Comparison of ENCODE assay signal across 10 cellular contexts in the genomic region with DNA sequence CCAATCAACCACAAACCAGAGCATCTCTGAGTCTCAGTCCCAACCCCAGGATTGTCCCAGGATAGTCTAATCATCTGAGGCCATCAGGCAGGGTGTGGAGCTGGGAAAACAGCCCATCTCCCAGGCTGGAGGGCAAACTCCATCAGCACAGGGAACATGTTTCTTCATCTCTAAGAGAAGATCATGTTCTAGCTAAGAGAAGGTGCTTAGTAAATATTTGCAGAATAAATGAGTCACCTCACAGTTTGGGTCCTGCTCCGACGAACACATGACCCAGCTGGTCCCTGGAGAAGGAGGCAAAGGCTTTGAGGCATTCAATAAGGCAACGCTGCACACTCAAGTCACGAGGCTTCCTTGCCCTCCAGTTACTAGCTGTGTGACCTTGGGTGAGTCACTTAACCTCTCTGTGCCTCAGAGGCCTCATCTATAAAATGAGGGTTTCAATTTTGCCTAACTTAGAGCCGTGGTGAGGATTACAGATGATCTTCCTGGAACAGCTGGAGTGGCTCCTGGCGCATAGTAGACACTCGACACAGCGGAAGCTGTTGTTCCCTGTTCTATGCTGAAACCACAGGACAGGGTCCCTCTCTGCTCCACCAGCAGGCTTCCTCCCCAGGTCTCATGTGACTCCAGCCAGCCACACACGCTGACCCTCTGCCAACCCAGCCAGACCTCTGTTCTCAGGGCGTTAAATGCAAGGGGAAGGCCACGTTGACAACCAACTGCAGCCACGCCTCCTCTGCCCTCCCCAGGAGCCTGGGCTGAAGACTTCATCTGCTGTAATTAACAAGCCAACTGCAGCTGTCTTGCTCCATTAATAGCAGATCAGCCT. TPM values are rescaled to one million over a fixed set of nuclear protein-coding genes. Genes with fewer than 3 reads are reported as not detected.
DNase-seq lines count a peak whose midpoint lies in the region; ATAC-seq, FAIRE-seq and TF ChIP-seq lines count a peak whose summit lies in the region.
"Had no signal": no experiment of that assay in that cellular context is flagged by ENCODE, and none has a peak within 500 bp of the region (broad histone marks: within the 10 kb centered on the region; RNA-seq: fewer than 3 reads in every experiment).

No MANE protein-coding gene starts in this region.

- H3K27ac ChIP-seq in foreskin keratinocyte = no peak overlapping the region
- H3K27ac ChIP-seq in small intestine (ENCODE audit: low read depth in 1 of 2, low read length in 1 of 2) = peak overlapping the region; percentile 24 to 83
- no peak overlapping the region for H3K27ac ChIP-seq in CD8-positive, alpha-beta T cell (ENCODE audit: low read depth, low read length)

- FAIRE-seq in small intestine (lab: Jason Lieb, UNC) = no peak
- FAIRE-seq: A204.1 had no signal

- CTCF ChIA-PET in CD8-positive, alpha-beta T cell (lab: Charles Lee) = interaction anchor here (1.5 kb wide), 1 partner anchor 7 kb away, joined by 8 read pairs; no protein-coding TSS in a partner anchor

- WGBS in small intestine, 3 donors = 6 to 27% (median 20%) methylated on average over 12 of the region's 12 CpGs

- no peak for TF ChIP-seq CTCF in foreskin keratinocyte (conservative IDR thresholded peaks at IDR 0.05)
- no peak for TF ChIP-seq CTCF in CD8-positive, alpha-beta T cell (IDR thresholded peaks at IDR 0.05)
- TF ChIP-seq CTCF in GM13977 (IDR thresholded peaks at IDR 0.05; ENCODE audit: extremely low read depth, insufficient read depth, missing control alignments) = no peak

- intact Hi-C loops in CD8-positive, alpha-beta T cell (cut with DNase I, micrococcal nuclease) = no loop called here

- H3K36me3 ChIP-seq in small intestine (ENCODE audit: control insufficient read depth in 2 of 2, insufficient read depth in 2 of 2, low read length in 2 of 2) = no peaks in the 10 kb centered on the region
- H3K36me3 ChIP-seq in CD8-positive, alpha-beta T cell (ENCODE audit: insufficient read depth, low read length) = no peaks in the 10 kb centered on the region

- peak; percentile 68 for DNase-seq in NCI-H2107 treated with DMSO at 0.1 percent for 48 hours (lab: John Stamatoyannopoulos, UW; ENCODE audit: unreplicated experiment)
- no peak for DNase-seq in NCI-H2107 (lab: John Stamatoyannopoulos, UW)
- DNase-seq in NCI-H510A treated with DMSO at 0.1 percent for 48 hours (lab: John Stamatoyannopoulos, UW) = peak; percentile 88
- no peak for DNase-seq in foreskin keratinocyte
- DNase-seq in small intestine = peak; percentile 82
- DNase-seq in CD8-positive, alpha-beta T cell = no peak
- no peak for DNase-seq in GM13977 (ENCODE audit: low spot score)
- DNase-seq: effector memory CD4-positive, alpha-beta T cell had no signal

- no peak overlapping the region for H3K4me3 Mint-ChIP-seq in CD8-positive, alpha-beta T cell

- peaks cover 25% of the 10 kb centered on the region for H3K27me3 Mint-ChIP-seq in CD8-positive, alpha-beta T cell (ENCODE audit: low read depth)

- peaks cover 3% of the 10 kb centered on the region for H3K4me1 Mint-ChIP-seq in CD8-positive, alpha-beta T cell (ENCODE audit: low read depth)

- H3K4me3 ChIP-seq in small intestine (ENCODE audit: low read depth in 1 of 2, low read length in 2 of 2) = no peak overlapping the region
- H3K4me3 ChIP-seq in CD8-positive, alpha-beta T cell (ENCODE audit: low read depth, low read length) = no peak overlapping the region

- POLR2A ChIA-PET in CD8-positive, alpha-beta T cell (lab: Charles Lee) = no interaction called here

- H3K27ac Mint-ChIP-seq in CD8-positive, alpha-beta T cell = no peak overlapping the region

- in situ Hi-C loops in GM13977 (cut with MboI; ENCODE audit: low pct_unique_long_range_greater_than_20kb, low sequenced_read_pairs, unreplicated experiment) = no loop called here

- H3K9me3 Mint-ChIP-seq in CD8-positive, alpha-beta T cell = no peaks in the 10 kb centered on the region

- no peaks in the 10 kb centered on the region for H3K36me3 Mint-ChIP-seq in CD8-positive, alpha-beta T cell

- H3K4me1 ChIP-seq in foreskin keratinocyte (no peaks in the 10 kb centered on the region), small intestine (ENCODE audit: control insufficient read depth in 2 of 2, insufficient read depth in 1 of 2, low read depth in 1 of 2, low read length in 1 of 2) (peaks cover 0 to 2% of the 10 kb centered on the region in 2 donors)
- H3K4me1 ChIP-seq in CD8-positive, alpha-beta T cell (ENCODE audit: insufficient read depth, low read length) = no peaks in the 10 kb centered on the region

- no peaks in the 10 kb centered on the region for H3K9me3 ChIP-seq in small intestine (ENCODE audit: control insufficient read depth, low read depth)
- H3K9me3 ChIP-seq in CD8-positive, alpha-beta T cell (ENCODE audit: low read length) = no peaks in the 10 kb centered on the region

- peak; percentile 42 for ATAC-seq in foreskin keratinocyte
- ATAC-seq in CD8-positive, alpha-beta T cell = no peak
- ATAC-seq in HG02938 (IDR thresholded peaks at IDR 0.05; ENCODE audit: unreplicated experiment) = no peak

- H3K27me3 ChIP-seq in foreskin keratinocyte (peaks cover 43% of the 10 kb centered on the region), small intestine (ENCODE audit: control insufficient read depth in 2 of 2, insufficient read depth in 2 of 2, low read length in 2 of 2) (no peaks in the 10 kb centered on the region)
- H3K27me3 ChIP-seq in CD8-positive, alpha-beta T cell (ENCODE audit: insufficient read depth, low read length) = no peaks in the 10 kb centered on the region

RNA-seq across cellular contexts. Expression of a gene that starts 10.3 kb away (rescaled TPM):
- total RNA-seq in foreskin keratinocyte = 1,782 and 1,801 TPM in 2 replicates
- 2,904 and 3,003 TPM in 2 replicates for polyA plus RNA-seq in foreskin keratinocyte
- polyA plus RNA-seq in small intestine = 1,000 to 10,000 TPM in 2 of 3 donors, 100 to 1,000 TPM in 1; 823 to 1,409 (median 1,348) TPM
- total RNA-seq in CD8-positive, alpha-beta T cell = 1,000 to 10,000 TPM; 2,036 to 2,081 TPM

RNA-seq across cellular contexts. Expression of a gene that starts 20.2 kb away (rescaled TPM):
- total RNA-seq in foreskin keratinocyte = 1.8 and 3.1 TPM in 2 replicates
- 1.4 and 1.8 TPM in 2 replicates for polyA plus RNA-seq in foreskin keratinocyte
- polyA plus RNA-seq in small intestine = 1 to 10 TPM in 1 of 3 donors, under 1 TPM in 1, not detected in 1; 0.27 to 2.0 TPM
- 1 to 10 TPM; 4.6 to 5.6 TPM for total RNA-seq in CD8-positive, alpha-beta T cell

Comparison
In these comparisons a context has a peak if more than half of its experiments do, and no peak if none do; other contexts are left out.
1. DNase-seq: peak in NCI-H2107 treated with DMSO at 0.1 percent for 48 hours (single experiment), NCI-H510A treated with DMSO at 0.1 percent for 48 hours (single experiment) and small intestine (single experiment); none in NCI-H2107 (single experiment), foreskin keratinocyte (0 of 2), CD8-positive, alpha-beta T cell (0 of 7) and GM13977 (single experiment).
2. H3K27ac ChIP-seq: peak in small intestine (2 of 2); none in foreskin keratinocyte (single experiment) and CD8-positive, alpha-beta T cell (single experiment).